Comparison of ENCODE assay signal across 1 cellular context in the genomic region with DNA sequence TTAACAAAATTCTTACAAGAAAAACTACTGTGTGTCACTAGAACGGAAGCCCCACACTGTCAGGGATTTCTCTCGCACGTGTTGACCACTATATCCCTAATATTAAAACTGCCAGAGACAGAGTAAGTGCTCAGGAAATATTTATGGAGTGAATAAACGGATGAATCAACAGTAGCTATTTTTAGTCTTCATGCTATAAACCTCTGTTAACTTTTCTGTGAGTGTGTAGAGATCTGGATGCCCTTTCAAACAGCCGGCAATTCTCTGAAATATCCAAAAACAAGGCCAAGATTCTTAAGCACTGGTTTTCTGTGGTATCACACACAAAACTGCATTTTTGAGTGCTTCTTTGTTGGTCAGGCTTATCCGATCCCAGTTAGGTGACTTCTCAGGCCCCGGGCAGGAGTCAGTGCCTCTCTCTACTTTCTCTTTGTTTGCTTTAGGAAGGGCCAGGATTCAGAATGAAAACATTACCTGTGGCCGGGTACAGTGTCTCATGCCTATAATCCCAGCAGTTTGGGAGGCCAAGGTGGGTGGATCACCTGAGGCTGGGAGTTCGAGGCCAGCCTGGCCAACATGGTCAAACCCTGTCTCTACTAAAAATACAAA.
TF ChIP-seq lines count a peak whose summit lies in the region.

No MANE protein-coding gene starts in this region.

TF ChIP-seq in HepG2, 621 proteins besides CTCF, POLR2A, EP300 and RAD21 (continued from another document):
- TF ChIP-seq CCDC6 (CRISPR knock-in tag; IDR thresholded peaks at IDR 0.05), result no peak
- TF ChIP-seq ZFX (CRISPR knock-in tag; IDR thresholded peaks at IDR 0.05; ENCODE audit: low read depth), result peak; percentile 59; the same call in 1 of the 2 replicates
- TF ChIP-seq MIXL1 (CRISPR knock-in tag; IDR thresholded peaks at IDR 0.05), result no peak
- no peak for TF ChIP-seq ARNT2 (CRISPR knock-in tag; IDR thresholded peaks at IDR 0.05; ENCODE audit: low read depth)
- TF ChIP-seq, protein P1, sequence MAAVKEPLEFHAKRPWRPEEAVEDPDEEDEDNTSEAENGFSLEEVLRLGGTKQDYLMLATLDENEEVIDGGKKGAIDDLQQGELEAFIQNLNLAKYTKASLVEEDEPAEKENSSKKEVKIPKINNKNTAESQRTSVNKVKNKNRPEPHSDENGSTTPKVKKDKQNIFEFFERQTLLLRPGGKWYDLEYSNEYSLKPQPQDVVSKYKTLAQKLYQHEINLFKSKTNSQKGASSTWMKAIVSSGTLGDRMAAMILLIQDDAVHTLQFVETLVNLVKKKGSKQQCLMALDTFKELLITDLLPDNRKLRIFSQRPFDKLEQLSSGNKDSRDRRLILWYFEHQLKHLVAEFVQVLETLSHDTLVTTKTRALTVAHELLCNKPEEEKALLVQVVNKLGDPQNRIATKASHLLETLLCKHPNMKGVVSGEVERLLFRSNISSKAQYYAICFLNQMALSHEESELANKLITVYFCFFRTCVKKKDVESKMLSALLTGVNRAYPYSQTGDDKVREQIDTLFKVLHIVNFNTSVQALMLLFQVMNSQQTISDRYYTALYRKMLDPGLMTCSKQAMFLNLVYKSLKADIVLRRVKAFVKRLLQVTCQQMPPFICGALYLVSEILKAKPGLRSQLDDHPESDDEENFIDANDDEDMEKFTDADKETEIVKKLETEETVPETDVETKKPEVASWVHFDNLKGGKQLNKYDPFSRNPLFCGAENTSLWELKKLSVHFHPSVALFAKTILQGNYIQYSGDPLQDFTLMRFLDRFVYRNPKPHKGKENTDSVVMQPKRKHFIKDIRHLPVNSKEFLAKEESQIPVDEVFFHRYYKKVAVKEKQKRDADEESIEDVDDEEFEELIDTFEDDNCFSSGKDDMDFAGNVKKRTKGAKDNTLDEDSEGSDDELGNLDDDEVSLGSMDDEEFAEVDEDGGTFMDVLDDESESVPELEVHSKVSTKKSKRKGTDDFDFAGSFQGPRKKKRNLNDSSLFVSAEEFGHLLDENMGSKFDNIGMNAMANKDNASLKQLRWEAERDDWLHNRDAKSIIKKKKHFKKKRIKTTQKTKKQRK (IDR thresholded peaks at IDR 0.05; ENCODE audit: low read length), result no peak
- peak; percentile 43; the same call in 1 of the 2 replicates for TF ChIP-seq FOSL2 (CRISPR knock-in tag; IDR thresholded peaks at IDR 0.05)
- TF ChIP-seq STAG1 (CRISPR knock-in tag; IDR thresholded peaks at IDR 0.05), result no peak
- TF ChIP-seq, protein P2, sequence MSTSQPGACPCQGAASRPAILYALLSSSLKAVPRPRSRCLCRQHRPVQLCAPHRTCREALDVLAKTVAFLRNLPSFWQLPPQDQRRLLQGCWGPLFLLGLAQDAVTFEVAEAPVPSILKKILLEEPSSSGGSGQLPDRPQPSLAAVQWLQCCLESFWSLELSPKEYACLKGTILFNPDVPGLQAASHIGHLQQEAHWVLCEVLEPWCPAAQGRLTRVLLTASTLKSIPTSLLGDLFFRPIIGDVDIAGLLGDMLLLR (CRISPR knock-in tag; IDR thresholded peaks at IDR 0.05), result no peak
